ENCODE assay signal across 8 cellular contexts in genomic region chr4:76950846-76951321, GRCh38. TPM values are rescaled to one million over a fixed set of nuclear protein-coding genes. Genes with fewer than 3 reads are reported as not detected.
DNase-seq lines count a peak whose midpoint lies in the region; ATAC-seq and TF ChIP-seq lines count a peak whose summit lies in the region.

No MANE protein-coding gene starts in this region.

- intact Hi-C loops in heart left ventricle (cut with DNase I): loop anchor here in 7 of 10 donors (5.0 to 10.0 kb wide), 7 partner anchors 36 to 139 kb away; no protein-coding TSS in a partner anchor

- H3K4me2 ChIP-seq in MM.1S (ENCODE audit: low read depth, low read length): peak overlapping the region; percentile 98

- peaks cover 5% of the 10 kb centered on the region for H3K36me3 Mint-ChIP-seq in activated naive CD4-positive, alpha-beta T cell treated with anti-CD3 and anti-CD28 coated beads, Interleukin-2, amount 10 ng/mL, durations not matched to agents 7 days and 5 days

- 15 to 35% (median 18%) methylated on average over 25 of the region's 25 CpGs for WGBS in heart left ventricle, 4 donors

- peak overlapping the region; percentile 95 for H2AFZ ChIP-seq in MM.1S (ENCODE audit: low read length)

- H3K9ac ChIP-seq in MM.1S (ENCODE audit: low read length): peak overlapping the region; percentile 70; the same call in 1 of the 2 replicates

- H3K27ac Mint-ChIP-seq in activated naive CD4-positive, alpha-beta T cell treated with anti-CD3 and anti-CD28 coated beads, Interleukin-2, amount 10 ng/mL, durations not matched to agents 7 days and 5 days: no peak overlapping the region

- H3K9me2 ChIP-seq in MM.1S (replicated peaks; ENCODE audit: insufficient read depth, low read length): no peaks in the 10 kb centered on the region

- peak overlapping the region; percentile 88 for H3K4me3 Mint-ChIP-seq in activated naive CD4-positive, alpha-beta T cell treated with anti-CD3 and anti-CD28 coated beads, Interleukin-2, amount 10 ng/mL, durations not matched to agents 7 days and 5 days

- H3K9me3 ChIP-seq in MM.1S (replicated peaks; ENCODE audit: insufficient read depth, low read length) (no peaks in the 10 kb centered on the region), heart left ventricle (no peaks in the 10 kb centered on the region)

- H3K79me2 ChIP-seq in MM.1S (ENCODE audit: low read length): peaks cover 54% of the 10 kb centered on the region

- no peak for ATAC-seq in heart left ventricle
- no peak for ATAC-seq in GM19023 (IDR thresholded peaks at IDR 0.05; ENCODE audit: unreplicated experiment)

- TF ChIP-seq POLR2A in heart left ventricle (IDR thresholded peaks at IDR 0.05): peak in 1 of 2 donors; percentile 2

- peaks cover 15% of the 10 kb centered on the region for H3K4me1 Mint-ChIP-seq in activated naive CD4-positive, alpha-beta T cell treated with anti-CD3 and anti-CD28 coated beads, Interleukin-2, amount 10 ng/mL, durations not matched to agents 7 days and 5 days

- peak overlapping the region; percentile 98 for H3K4me3 ChIP-seq in MM.1S (ENCODE audit: low read length)
- peak overlapping the region; percentile 67 to 98 (median 80) for H3K4me3 ChIP-seq in heart left ventricle

- H3K27ac ChIP-seq in MM.1S (ENCODE audit: low read length) (no peak overlapping the region), heart left ventricle (peak overlapping the region; percentile 76 to 97 (median 93))

- H3K27me3 ChIP-seq in MM.1S (replicated peaks; ENCODE audit: insufficient read depth, low read length) (no peaks in the 10 kb centered on the region), heart left ventricle (no peaks in the 10 kb centered on the region)

- H4K20me1 ChIP-seq in MM.1S (ENCODE audit: insufficient read depth, low read length): no peaks in the 10 kb centered on the region

- H3K4me1 ChIP-seq in MM.1S (ENCODE audit: low read length) (peaks cover 10% of the 10 kb centered on the region), heart left ventricle (peaks cover 0 to 58% (median 24%) of the 10 kb centered on the region in 12 donors)

- CTCF ChIA-PET in activated naive CD4-positive, alpha-beta T cell treated with anti-CD3 and anti-CD28 coated beads, Interleukin-2, amount 10 ng/mL, durations not matched to agents 7 days and 5 days (lab: Charles Lee): interaction anchor here (1.5 to 2.0 kb wide), 2 partner anchors 32 to 94 kb away, joined by 3 to 4 read pairs; no protein-coding TSS in a partner anchor

- TF ChIP-seq CTCF in MM.1S (IDR thresholded peaks at IDR 0.05; ENCODE audit: low read length) (no peak), heart left ventricle (IDR thresholded peaks at IDR 0.05) (no peak)

- H3K27me3 Mint-ChIP-seq in activated naive CD4-positive, alpha-beta T cell treated with anti-CD3 and anti-CD28 coated beads, Interleukin-2, amount 10 ng/mL, durations not matched to agents 7 days and 5 days: peaks cover 59% of the 10 kb centered on the region

- no peaks in the 10 kb centered on the region for H3K9me3 Mint-ChIP-seq in activated naive CD4-positive, alpha-beta T cell treated with anti-CD3 and anti-CD28 coated beads, Interleukin-2, amount 10 ng/mL, durations not matched to agents 7 days and 5 days

- DNase-seq in NCI-H2227 (lab: John Stamatoyannopoulos, UW; ENCODE audit: unreplicated experiment) (peak; percentile 31), NCI-H2227 treated with DMSO at 0.1 percent for 48 hours (lab: John Stamatoyannopoulos, UW) (no peak), MM.1S (peak; percentile 12), heart left ventricle (peak in 1 of 5 donors; percentile 34), pons (ENCODE audit: low spot score) (peak; percentile 25), dedifferentiated amniotic fluid mesenchymal stem cell (ENCODE audit: extremely low spot score) (no peak)
- peak; percentile 24 for DNase-seq in activated naive CD4-positive, alpha-beta T cell treated with anti-CD3 and anti-CD28 coated beads, Interleukin-2, amount 10 ng/mL, durations not matched to agents 7 days and 5 days

- H3F3A ChIP-seq in MM.1S (ENCODE audit: insufficient read depth, low read length): no peaks in the 10 kb centered on the region

- H3K36me3 ChIP-seq in MM.1S (replicated peaks; ENCODE audit: insufficient read depth, low read length) (no peaks in the 10 kb centered on the region), heart left ventricle (no peaks in the 10 kb centered on the region)

RNA-seq across cellular contexts. Expression of gene SEPTIN11, which starts 1.3 kb away (rescaled TPM):
- 10 to 100 TPM; 25.1 to 58.9 (median 36.2) TPM for total RNA-seq in heart left ventricle
- 10 to 100 TPM in 1 of 2 donors, 1 to 10 TPM in 1; 9.9 to 13.4 TPM for polyA plus RNA-seq in heart left ventricle

RNA-seq across cellular contexts. Expression of gene SOWAHB, which starts 52.9 kb away (rescaled TPM):
- under 1 TPM in 2 of 9 donors, not detected in 7; 0.07 to 0.21 TPM for total RNA-seq in heart left ventricle
- polyA plus RNA-seq in heart left ventricle: not detected

Comparison
In these comparisons a context has a peak if more than half of its experiments do, and no peak if none do; other contexts are left out.
1. DNase-seq: peak in NCI-H2227 (single experiment), MM.1S (single experiment), activated naive CD4-positive, alpha-beta T cell treated with anti-CD3 and anti-CD28 coated beads, Interleukin-2, amount 10 ng/mL, durations not matched to agents 7 days and 5 days (single experiment) and pons (single experiment); none in NCI-H2227 treated with DMSO at 0.1 percent for 48 hours (single experiment) and dedifferentiated amniotic fluid mesenchymal stem cell (single experiment).